ENCODE assay signal across 31 cellular contexts in genomic region chr3:124714218-124714853, GRCh38. TPM values are rescaled to one million over a fixed set of nuclear protein-coding genes. Genes with fewer than 3 reads are reported as not detected.
DNase-seq lines count a peak whose midpoint lies in the region; ATAC-seq and TF ChIP-seq lines count a peak whose summit lies in the region.
"Had no signal": no experiment of that assay in that cellular context is flagged by ENCODE, and none has a peak within 500 bp of the region (broad histone marks: within the 10 kb centered on the region; RNA-seq: fewer than 3 reads in every experiment).

No MANE protein-coding gene starts in this region.

- H3K4me1 ChIP-seq in GM23248 (ENCODE audit: insufficient read depth) (no peaks in the 10 kb centered on the region), rectal smooth muscle tissue (ENCODE audit: control insufficient read depth, insufficient read depth, low read length) (peaks cover 7% of the 10 kb centered on the region)
- H3K4me1 ChIP-seq: A549; BLaER1 treated with 17β-estradiol and CSF1 and Interleukin-3, amounts not matched to agents 10 nM and 100 nM; parathyroid adenoma; right lobe of liver; vagina had no signal

- H3K27ac ChIP-seq in AG04450 (ENCODE audit: low read depth, low read length) = no peak overlapping the region
- H3K27ac ChIP-seq in GM23248 = no peak overlapping the region
- peak overlapping the region; percentile 14 for H3K27ac ChIP-seq in rectal smooth muscle tissue (ENCODE audit: low read depth, low read length)
- no peak overlapping the region for H3K27ac ChIP-seq in caudate nucleus (ENCODE audit: low read depth, low read length)
- H3K27ac ChIP-seq: A549; BLaER1 treated with 17β-estradiol and CSF1 and Interleukin-3, amounts not matched to agents 10 nM and 100 nM; parathyroid adenoma; right lobe of liver; thoracic aorta; vagina had no signal

- in situ Hi-C loops in GM23248 (cut with MboI) = no loop called here

- CTCF ChIA-PET in AG04450 (lab: Charles Lee) = interaction anchor here (0.6 to 1.7 kb wide), 2 partner anchors 149 to 499 kb away, joined by 3 to 5 read pairs; no protein-coding TSS in a partner anchor

- H3K27me3 ChIP-seq in AG04450 (ENCODE audit: control insufficient read depth, insufficient read depth, low read length) (peaks cover 2% of the 10 kb centered on the region), GM23248 (replicated peaks; ENCODE audit: insufficient read depth) (peaks cover 20% of the 10 kb centered on the region), rectal smooth muscle tissue (ENCODE audit: control insufficient read depth, insufficient read depth, low read length) (no peaks in the 10 kb centered on the region)
- H3K27me3 ChIP-seq: BLaER1 treated with 17β-estradiol and CSF1 and Interleukin-3, amounts not matched to agents 10 nM and 100 nM; esophagus muscularis mucosa; right lobe of liver; vagina had no signal

- H3K4me2 ChIP-seq in GM23248 (ENCODE audit: unreplicated experiment) = no peak overlapping the region
- H3K4me2 ChIP-seq: A549; BLaER1 treated with 17β-estradiol and CSF1 and Interleukin-3, amounts not matched to agents 10 nM and 100 nM; SK-N-SH had no signal

- no peak overlapping the region for H3K4me3 ChIP-seq in AG04450 (ENCODE audit: low read depth, low read length)
- H3K4me3 ChIP-seq in GM23248 = no peak overlapping the region
- H3K4me3 ChIP-seq in rectal smooth muscle tissue (ENCODE audit: low read length) = no peak overlapping the region
- H3K4me3 ChIP-seq: A549; BLaER1 treated with 17β-estradiol and CSF1 and Interleukin-3, amounts not matched to agents 10 nM and 100 nM; esophagus muscularis mucosa; right lobe of liver; thoracic aorta; vagina had no signal

- H3K9me2 ChIP-seq in GM23248 (ENCODE audit: insufficient read depth) = no peaks in the 10 kb centered on the region
- H3K9me2 ChIP-seq: SK-N-SH had no signal

- no peaks in the 10 kb centered on the region for H4K20me1 ChIP-seq in GM23248 (ENCODE audit: insufficient read depth)
- H4K20me1 ChIP-seq: BLaER1 treated with 17β-estradiol and CSF1 and Interleukin-3, amounts not matched to agents 10 nM and 100 nM had no signal

- ATAC-seq in GM18909 (IDR thresholded peaks at IDR 0.05; ENCODE audit: poor library complexity, unreplicated experiment) = no peak
- ATAC-seq in HG03135 (IDR thresholded peaks at IDR 0.05; ENCODE audit: unreplicated experiment) = no peak
- ATAC-seq: activated CD8-positive, alpha-beta T cell treated with anti-CD3 and anti-CD28 coated beads for 36 hours; activated T-helper 17 cell treated with anti-CD3 and anti-CD28 coated beads, Interleukin-2, amount 50 U/mL, for 72 hours; HCT116; stimulated activated naive B cell treated with anti-CD40 and anti-IgM and Interleukin-4, amounts not matched to agents 10 μg/mL and 1 μg/mL and 100 μg/mL, for 72 hours had no signal

- DNase-seq in AG04450 (ENCODE audit: low read depth, low spot score) = peak; percentile 1
- peak; percentile 47 for DNase-seq in GM23248
- peak; percentile 41 for DNase-seq in fibroblast of peridontal ligament (ENCODE audit: extremely low read depth)
- DNase-seq in SK-N-DZ (ENCODE audit: low spot score) = no peak
- DNase-seq in caudate nucleus (lab: John Stamatoyannopoulos, UW) = no peak
- DNase-seq: activated CD4-positive, alpha-beta T cell treated with anti-CD3 and anti-CD28 coated beads for 1 hour; activated CD8-positive, alpha-beta T cell treated with anti-CD3 and anti-CD28 coated beads for 36 hours; activated naive CD4-positive, alpha-beta T cell treated with anti-CD3 and anti-CD28 coated beads, Interleukin-2, amount 50 U/mL, for 16 hours; Calu3; DMS79 treated with DMSO at 0.1 percent for 48 hours; Karpas-422; NCI-H1436; NCI-H2107; NCI-H446; NCI-H82; right lobe of liver; RPMI8226; SK-N-SH; stimulated activated CD4-positive, alpha-beta T cell treated with anti-CD3 and anti-CD28 coated beads, Interleukin-4, amount 100 ng/mL, for 4 hours; stimulated activated naive B cell treated with anti-CD40 and anti-IgM and Interleukin-4, amounts not matched to agents 10 μg/mL and 1 μg/mL and 100 μg/mL, for 72 hours had no signal

- H3K9ac ChIP-seq in GM23248 (no peak overlapping the region), rectal smooth muscle tissue (ENCODE audit: low read length) (no peak overlapping the region)
- H3K9ac ChIP-seq: BLaER1 treated with 17β-estradiol and CSF1 and Interleukin-3, amounts not matched to agents 10 nM and 100 nM; parathyroid adenoma; SK-N-SH had no signal

- POLR2A ChIA-PET in AG04450 (lab: Yijun Ruan, JAX) = no interaction called here

- H3F3A ChIP-seq in GM23248 (ENCODE audit: insufficient read depth) = no peaks in the 10 kb centered on the region

- H3K36me3 ChIP-seq in GM23248 (ENCODE audit: low read depth) = no peaks in the 10 kb centered on the region
- no peaks in the 10 kb centered on the region for H3K36me3 ChIP-seq in rectal smooth muscle tissue (ENCODE audit: control insufficient read depth, insufficient read depth, low read length)
- H3K36me3 ChIP-seq: BLaER1 treated with 17β-estradiol and CSF1 and Interleukin-3, amounts not matched to agents 10 nM and 100 nM; vagina had no signal

- H2AFZ ChIP-seq in GM23248 = no peak overlapping the region
- H2AFZ ChIP-seq: parathyroid adenoma had no signal

- H3K9me3 ChIP-seq in AG04450 (ENCODE audit: control insufficient read depth, insufficient read depth, low read length) (no peaks in the 10 kb centered on the region), GM23248 (ENCODE audit: low read depth) (no peaks in the 10 kb centered on the region)
- H3K9me3 ChIP-seq: A549; BLaER1 treated with 17β-estradiol and CSF1 and Interleukin-3, amounts not matched to agents 10 nM and 100 nM; esophagus muscularis mucosa; right lobe of liver; SK-N-SH; thoracic aorta; vagina had no signal

- H3K79me2 ChIP-seq in GM23248 (ENCODE audit: insufficient read depth) = no peaks in the 10 kb centered on the region
- H3K79me2 ChIP-seq: parathyroid adenoma had no signal

- 37 to 42% methylated on average over 11 of the region's 11 CpGs for WGBS in GM23248 (ENCODE audit: low coverage in 1 of 2, low lambda C conversion rate in 2 of 2, missing lambda C conversion rate in 2 of 2), 2 experiments

- no peak for TF ChIP-seq CTCF in AG04450 (IDR thresholded peaks at IDR 0.05; ENCODE audit: low read depth, low read length)

RNA-seq across cellular contexts. Expression of gene UMPS, which starts 15.9 kb away (rescaled TPM):
- polyA plus RNA-seq in AG04450 (2011; rRNA removed) (25.3 and 27.9 TPM in 2 replicates), GM23248 (2016; fragmentation: Nextera tagmentation; extraction: Ambion mirVana) (37.9 and 38.7 TPM in 2 replicates)
- 27.6 and 34.0 TPM in 2 replicates for polyA minus RNA-seq in AG04450 (2011; rRNA and poly(A)+ RNA removed)
- total RNA-seq in GM23248 (2014; rRNA removed; shearing (Covaris generic)) = 18.0 and 29.8 TPM in 2 replicates
- polyA plus RNA-seq in SK-N-DZ (2014; cell fraction: cytosol; rRNA removed) = 34.7 and 40.5 TPM in 2 replicates
- polyA plus RNA-seq in SK-N-DZ (2014; cell fraction: nucleus; rRNA removed) = 27.0 and 30.9 TPM in 2 replicates

Comparison
In these comparisons a context has a peak if more than half of its experiments do, and no peak if none do; other contexts are left out.
1. DNase-seq: peak in AG04450 (single experiment), GM23248 (single experiment) and fibroblast of peridontal ligament (single experiment); none in SK-N-DZ (single experiment) and caudate nucleus (0 of 61).